ENCODE assay signal across 1 cellular context in genomic region chr20:5127204-5127858, GRCh38.
TF ChIP-seq lines count a peak whose summit lies in the region.

No MANE protein-coding gene starts in this region.

TF ChIP-seq in HepG2, 621 proteins besides CTCF, POLR2A, EP300 and RAD21 (continued from another document and continues in another):
- TF ChIP-seq HINFP (CRISPR knock-in tag; IDR thresholded peaks at IDR 0.05; ENCODE audit: low read depth) (no peak), SALL1 (CRISPR knock-in tag; IDR thresholded peaks at IDR 0.05) (no peak), RXRB (CRISPR knock-in tag; IDR thresholded peaks at IDR 0.05; ENCODE audit: borderline replicate concordance) (no peak), STAG1 (CRISPR knock-in tag; IDR thresholded peaks at IDR 0.05) (no peak), ZSCAN29 (CRISPR knock-in tag; conservative IDR thresholded peaks at IDR 0.05) (no peak), ZMYM3 (CRISPR knock-in tag; IDR thresholded peaks at IDR 0.05) (peak; percentile 62), POLR2AphosphoS5 (IDR thresholded peaks at IDR 0.05; ENCODE audit: low read depth, low read length) (peak; percentile 27; the same call in 1 of the 2 replicates), CREB1 (IDR thresholded peaks at IDR 0.05) (no peak), CREB1 (CRISPR knock-in tag; IDR thresholded peaks at IDR 0.05) (no peak), ATF2 (CRISPR knock-in tag; IDR thresholded peaks at IDR 0.05) (no peak), SNAPC2 (CRISPR knock-in tag; IDR thresholded peaks at IDR 0.05) (no peak), SMAD3 (CRISPR knock-in tag; IDR thresholded peaks at IDR 0.05) (no peak), CEBPG (CRISPR knock-in tag; IDR thresholded peaks at IDR 0.05) (no peak), E2F5 (CRISPR knock-in tag; conservative IDR thresholded peaks at IDR 0.05) (no peak), PCBP2 (optimal IDR thresholded peaks at IDR 0.05; ENCODE audit: low read depth, low read length, poor library complexity, severe bottlenecking) (peak; percentile 56), ZBTB33 (CRISPR knock-in tag; IDR thresholded peaks at IDR 0.05) (no peak), CHCHD3 (CRISPR knock-in tag; IDR thresholded peaks at IDR 0.05) (no peak), BRCA1 (CRISPR knock-in tag; IDR thresholded peaks at IDR 0.05) (no peak), HOXD1 (CRISPR knock-in tag; IDR thresholded peaks at IDR 0.05) (no peak), ZNF460 (CRISPR knock-in tag; IDR thresholded peaks at IDR 0.05; ENCODE audit: borderline replicate concordance) (no peak), ZXDC (CRISPR knock-in tag; IDR thresholded peaks at IDR 0.05) (0 out of 2 replicates have a peak, but pooled peaks have one; percentile 95), ZNF367 (CRISPR knock-in tag; IDR thresholded peaks at IDR 0.05; ENCODE audit: borderline replicate concordance) (no peak), ZNF432 (CRISPR knock-in tag; IDR thresholded peaks at IDR 0.05; ENCODE audit: borderline replicate concordance) (no peak), MAFF (IDR thresholded peaks at IDR 0.05; ENCODE audit: low read depth, low read length) (no peak), ZSCAN30 (CRISPR knock-in tag; IDR thresholded peaks at IDR 0.05) (no peak), NFIC (IDR thresholded peaks at IDR 0.05; ENCODE audit: low read length) (no peak), NFYB (CRISPR knock-in tag; IDR thresholded peaks at IDR 0.05) (no peak), ELF4 (CRISPR knock-in tag; IDR thresholded peaks at IDR 0.05; ENCODE audit: borderline replicate concordance) (no peak; the same call in 1 of the 2 replicates), PAXIP1 (CRISPR knock-in tag; conservative IDR thresholded peaks at IDR 0.05) (no peak), GZF1 (CRISPR knock-in tag; IDR thresholded peaks at IDR 0.05) (no peak), ZBTB21 (CRISPR knock-in tag; IDR thresholded peaks at IDR 0.05) (no peak), ONECUT2 (CRISPR knock-in tag; IDR thresholded peaks at IDR 0.05) (no peak), KLF11 (CRISPR knock-in tag; IDR thresholded peaks at IDR 0.05) (no peak), DDIT3 (CRISPR knock-in tag; IDR thresholded peaks at IDR 0.05) (no peak), ZNF713 (CRISPR knock-in tag; IDR thresholded peaks at IDR 0.05) (no peak), ZNF431 (CRISPR knock-in tag; IDR thresholded peaks at IDR 0.05; ENCODE audit: borderline replicate concordance, low read depth) (peak; percentile 87), ZNF788 (CRISPR knock-in tag; IDR thresholded peaks at IDR 0.05; ENCODE audit: borderline replicate concordance) (no peak), ZSCAN5A (CRISPR knock-in tag; IDR thresholded peaks at IDR 0.05; ENCODE audit: borderline replicate concordance) (peak; percentile 66; the same call in 1 of the 2 replicates), SATB2 (CRISPR knock-in tag; IDR thresholded peaks at IDR 0.05) (no peak), ZBTB26 (CRISPR knock-in tag; IDR thresholded peaks at IDR 0.05; ENCODE audit: borderline replicate concordance) (no peak), SIX4 (CRISPR knock-in tag; IDR thresholded peaks at IDR 0.05) (no peak), AHR (CRISPR knock-in tag; IDR thresholded peaks at IDR 0.05) (no peak; the same call in 1 of the 2 replicates), ZNF276 (CRISPR knock-in tag; IDR thresholded peaks at IDR 0.05; ENCODE audit: low read depth) (0 out of 2 replicates have a peak, but pooled peaks have one; percentile 3), ZNF256 (CRISPR knock-in tag; conservative IDR thresholded peaks at IDR 0.05) (no peak), ZNF556 (CRISPR knock-in tag; IDR thresholded peaks at IDR 0.05; ENCODE audit: borderline replicate concordance) (peak; percentile 23; the same call in 1 of the 2 replicates), BCLAF1 (IDR thresholded peaks at IDR 0.05) (no peak)
